ENCODE assay signal across 1 cellular context in the genomic region with DNA sequence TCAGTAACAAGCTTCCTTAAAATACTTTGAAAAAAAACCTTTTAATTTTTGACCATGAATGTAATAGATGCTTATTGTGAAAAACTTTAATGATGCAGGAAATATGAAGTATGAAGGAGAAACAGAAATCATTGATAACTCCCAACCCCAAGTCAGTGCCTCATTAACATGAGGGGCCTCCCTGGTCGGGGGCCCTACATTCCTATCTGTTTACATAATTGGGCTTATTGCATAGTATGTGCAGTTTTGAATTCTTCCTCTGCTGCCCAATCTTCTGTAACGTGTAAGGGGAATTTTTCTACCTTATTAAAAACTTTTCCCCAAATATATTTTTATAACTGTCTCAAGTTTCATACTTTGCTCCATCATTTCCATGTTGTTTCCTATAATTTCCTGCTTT.
TF ChIP-seq lines count a peak whose summit lies in the region.

No MANE protein-coding gene starts in this region.

TF ChIP-seq in endothelial cell of umbilical vein, 7 proteins besides CTCF, POLR2A, EP300 and RAD21:
- no peak for TF ChIP-seq JUN (IDR thresholded peaks at IDR 0.05; ENCODE audit: borderline replicate concordance, insufficient read depth, insufficient read length, low read depth)
- no peak for TF ChIP-seq MYC (IDR thresholded peaks at IDR 0.05; ENCODE audit: low read depth, low read length)
- TF ChIP-seq EZH2 (IDR thresholded peaks at IDR 0.05; ENCODE audit: borderline replicate concordance, low read depth, low read length, severe bottlenecking), result no peak
- no peak for TF ChIP-seq GATA2 (IDR thresholded peaks at IDR 0.05; ENCODE audit: insufficient read depth, insufficient read length, low read depth, low read length)
- no peak for TF ChIP-seq FOS (IDR thresholded peaks at IDR 0.05; ENCODE audit: borderline replicate concordance, insufficient read depth, low read length)
- TF ChIP-seq, protein P1, sequence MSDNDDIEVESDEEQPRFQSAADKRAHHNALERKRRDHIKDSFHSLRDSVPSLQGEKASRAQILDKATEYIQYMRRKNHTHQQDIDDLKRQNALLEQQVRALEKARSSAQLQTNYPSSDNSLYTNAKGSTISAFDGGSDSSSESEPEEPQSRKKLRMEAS (IDR thresholded peaks at IDR 0.05; ENCODE audit: insufficient read depth, insufficient read length), result no peak
- no peak for TF ChIP-seq POLR2AphosphoS5 (IDR thresholded peaks at IDR 0.05; ENCODE audit: insufficient read depth, low read depth, low read length)
